Comparison of ENCODE assay signal across 1 cellular context in genomic region chr22:37401401-37401859, GRCh38.
TF ChIP-seq lines count a peak whose summit lies in the region.

No MANE protein-coding gene starts in this region.

TF ChIP-seq in WTC11, 78 proteins besides CTCF, POLR2A, EP300 and RAD21:
- TF ChIP-seq ZNF532 (CRISPR knock-in tag; IDR thresholded peaks at IDR 0.05; ENCODE audit: borderline replicate concordance) (no peak), MLX (CRISPR knock-in tag; IDR thresholded peaks at IDR 0.05) (no peak), ZNF263 (CRISPR knock-in tag; IDR thresholded peaks at IDR 0.05; ENCODE audit: low read depth) (no peak), ARID4B (CRISPR knock-in tag; IDR thresholded peaks at IDR 0.05; ENCODE audit: borderline replicate concordance) (no peak), FOXP1 (CRISPR knock-in tag; IDR thresholded peaks at IDR 0.05; ENCODE audit: borderline replicate concordance) (no peak), E2F1 (CRISPR knock-in tag; IDR thresholded peaks at IDR 0.05) (no peak), E2F4 (CRISPR knock-in tag; IDR thresholded peaks at IDR 0.05; ENCODE audit: borderline replicate concordance, low read depth) (no peak)
